Comparison of ENCODE assay signal across 1 cellular context in the genomic region with DNA sequence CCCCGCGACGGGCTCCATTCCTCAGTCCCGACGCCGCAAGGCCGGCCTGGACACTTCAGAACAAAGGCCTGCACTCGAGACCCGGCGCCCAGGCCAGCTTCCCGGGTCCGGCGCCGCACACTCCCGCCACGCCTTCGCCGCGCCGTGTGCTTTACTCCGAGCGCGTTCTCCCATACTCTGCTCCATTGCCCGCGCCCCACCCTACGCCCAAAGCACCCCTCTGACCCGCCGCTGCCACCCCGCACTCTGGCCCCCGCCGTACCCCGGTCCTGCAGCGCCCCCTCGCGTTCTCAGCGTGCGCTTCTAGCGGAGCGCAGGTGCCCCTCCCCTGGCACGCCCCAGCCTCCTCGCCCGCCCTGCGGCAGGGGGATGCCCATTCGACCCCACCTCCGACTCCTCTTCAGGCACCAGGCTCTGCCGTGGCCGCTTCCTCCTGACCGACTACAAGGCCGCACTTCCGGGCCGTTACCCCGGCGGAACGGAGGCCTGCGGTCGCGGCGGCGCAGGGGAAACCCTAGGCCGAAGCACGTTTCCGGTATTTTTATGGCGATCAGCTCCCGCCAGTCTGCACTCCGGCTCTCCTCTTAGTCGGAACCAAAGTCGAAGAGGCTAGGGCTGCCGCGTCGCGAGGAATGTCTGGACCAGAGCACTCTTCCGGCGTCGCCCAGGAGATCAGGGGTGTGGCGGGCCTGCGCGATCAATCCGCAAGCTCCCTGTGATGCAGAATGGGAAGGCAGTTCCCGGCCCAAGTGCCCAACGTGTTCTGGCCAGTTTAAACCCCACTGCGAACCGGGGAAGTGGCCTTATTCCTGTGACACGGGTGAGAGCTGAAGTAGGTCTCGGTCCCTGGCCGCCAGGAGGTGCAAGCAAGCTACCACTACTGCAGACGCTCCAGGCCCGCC.
TF ChIP-seq lines count a peak whose summit lies in the region.

ZBTB45 (minus strand) TSS at position 456 of the 902 bp plus-strand sequence. CDS start 2,137 bp downstream, outside the sequence.

TF ChIP-seq in K562, 482 proteins besides CTCF, POLR2A, EP300 and RAD21 (continued from another document and continues in another):
- TF ChIP-seq, protein P1, sequence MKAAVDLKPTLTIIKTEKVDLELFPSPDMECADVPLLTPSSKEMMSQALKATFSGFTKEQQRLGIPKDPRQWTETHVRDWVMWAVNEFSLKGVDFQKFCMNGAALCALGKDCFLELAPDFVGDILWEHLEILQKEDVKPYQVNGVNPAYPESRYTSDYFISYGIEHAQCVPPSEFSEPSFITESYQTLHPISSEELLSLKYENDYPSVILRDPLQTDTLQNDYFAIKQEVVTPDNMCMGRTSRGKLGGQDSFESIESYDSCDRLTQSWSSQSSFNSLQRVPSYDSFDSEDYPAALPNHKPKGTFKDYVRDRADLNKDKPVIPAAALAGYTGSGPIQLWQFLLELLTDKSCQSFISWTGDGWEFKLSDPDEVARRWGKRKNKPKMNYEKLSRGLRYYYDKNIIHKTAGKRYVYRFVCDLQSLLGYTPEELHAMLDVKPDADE (conservative IDR thresholded peaks at IDR 0.05; ENCODE audit: control insufficient read depth, low read depth, low read length): peak; percentile 68; the same call in 1 of the 2 replicates
- TF ChIP-seq PRMT5 (CRISPR knock-in tag; IDR thresholded peaks at IDR 0.05) (no peak), CSDE1 (IDR thresholded peaks at IDR 0.05) (peak in 1 of 2 experiments; percentile 49; a peak in 1 of 4 replicates), NELFE (IDR thresholded peaks at IDR 0.05; ENCODE audit: insufficient read depth, insufficient read length) (no peak), E2F5 (CRISPR knock-in tag; IDR thresholded peaks at IDR 0.05) (0 out of 2 replicates have a peak, but pooled peaks have one; percentile 45), HNRNPK (IDR thresholded peaks at IDR 0.05; ENCODE audit: low read depth, low read length, poor library complexity, severe bottlenecking) (no peak), NCOA4 (IDR thresholded peaks at IDR 0.05; ENCODE audit: partially characterized antibody) (peak; percentile 17), CBFB (CRISPR knock-in tag; IDR thresholded peaks at IDR 0.05) (peak; percentile 99), MTA2 (IDR thresholded peaks at IDR 0.05; ENCODE audit: low read depth) (0 out of 2 replicates have a peak, but pooled peaks have one; percentile 11), NFATC3 (IDR thresholded peaks at IDR 0.05) (peak; percentile 64; the same call in 1 of the 2 replicates), ZNF318 (IDR thresholded peaks at IDR 0.05; ENCODE audit: borderline replicate concordance in 1 of 2, low read depth in 1 of 2) (no peak), POU5F1 (IDR thresholded peaks at IDR 0.05; ENCODE audit: borderline replicate concordance, low read depth, low read length, partially characterized antibody) (peak; percentile 14), NFE2 (IDR thresholded peaks at IDR 0.05; ENCODE audit: low read depth) (peak; percentile 29; the same call in 1 of the 2 replicates), PYGO2 (tag; IDR thresholded peaks at IDR 0.05) (no peak), NCOA1 (IDR thresholded peaks at IDR 0.05; ENCODE audit: low read depth) (peak; percentile 99), ZKSCAN1 (IDR thresholded peaks at IDR 0.05; ENCODE audit: low read depth, low read length) (peak; percentile 77), TBP (optimal IDR thresholded peaks at IDR 0.05; ENCODE audit: low read depth, low read length) (peak; percentile 95), NR4A1 (CRISPR knock-in tag; IDR thresholded peaks at IDR 0.05) (peak; percentile 49; the same call in 1 of the 2 replicates), NR4A1 (tag; IDR thresholded peaks at IDR 0.05) (peak; percentile 54; the same call in 1 of the 2 replicates), PHTF2 (CRISPR knock-in tag; IDR thresholded peaks at IDR 0.05) (no peak), RERE (CRISPR knock-in tag; IDR thresholded peaks at IDR 0.05; ENCODE audit: borderline replicate concordance) (no peak), HNRNPUL1 (IDR thresholded peaks at IDR 0.05; ENCODE audit: low read length) (no peak), STAT5A (IDR thresholded peaks at IDR 0.05; ENCODE audit: borderline replicate concordance, low read length) (peak; percentile 42; the same call in 1 of the 2 replicates), SP1 (CRISPR knock-in tag; IDR thresholded peaks at IDR 0.05) (peak; percentile 99), ZKSCAN8 (CRISPR knock-in tag; IDR thresholded peaks at IDR 0.05) (no peak)
- TF ChIP-seq, protein P2, sequence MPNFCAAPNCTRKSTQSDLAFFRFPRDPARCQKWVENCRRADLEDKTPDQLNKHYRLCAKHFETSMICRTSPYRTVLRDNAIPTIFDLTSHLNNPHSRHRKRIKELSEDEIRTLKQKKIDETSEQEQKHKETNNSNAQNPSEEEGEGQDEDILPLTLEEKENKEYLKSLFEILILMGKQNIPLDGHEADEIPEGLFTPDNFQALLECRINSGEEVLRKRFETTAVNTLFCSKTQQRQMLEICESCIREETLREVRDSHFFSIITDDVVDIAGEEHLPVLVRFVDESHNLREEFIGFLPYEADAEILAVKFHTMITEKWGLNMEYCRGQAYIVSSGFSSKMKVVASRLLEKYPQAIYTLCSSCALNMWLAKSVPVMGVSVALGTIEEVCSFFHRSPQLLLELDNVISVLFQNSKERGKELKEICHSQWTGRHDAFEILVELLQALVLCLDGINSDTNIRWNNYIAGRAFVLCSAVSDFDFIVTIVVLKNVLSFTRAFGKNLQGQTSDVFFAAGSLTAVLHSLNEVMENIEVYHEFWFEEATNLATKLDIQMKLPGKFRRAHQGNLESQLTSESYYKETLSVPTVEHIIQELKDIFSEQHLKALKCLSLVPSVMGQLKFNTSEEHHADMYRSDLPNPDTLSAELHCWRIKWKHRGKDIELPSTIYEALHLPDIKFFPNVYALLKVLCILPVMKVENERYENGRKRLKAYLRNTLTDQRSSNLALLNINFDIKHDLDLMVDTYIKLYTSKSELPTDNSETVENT (CRISPR knock-in tag; IDR thresholded peaks at IDR 0.05): 0 out of 2 replicates have a peak, but pooled peaks have one; percentile 23
- TF ChIP-seq, protein P3, sequence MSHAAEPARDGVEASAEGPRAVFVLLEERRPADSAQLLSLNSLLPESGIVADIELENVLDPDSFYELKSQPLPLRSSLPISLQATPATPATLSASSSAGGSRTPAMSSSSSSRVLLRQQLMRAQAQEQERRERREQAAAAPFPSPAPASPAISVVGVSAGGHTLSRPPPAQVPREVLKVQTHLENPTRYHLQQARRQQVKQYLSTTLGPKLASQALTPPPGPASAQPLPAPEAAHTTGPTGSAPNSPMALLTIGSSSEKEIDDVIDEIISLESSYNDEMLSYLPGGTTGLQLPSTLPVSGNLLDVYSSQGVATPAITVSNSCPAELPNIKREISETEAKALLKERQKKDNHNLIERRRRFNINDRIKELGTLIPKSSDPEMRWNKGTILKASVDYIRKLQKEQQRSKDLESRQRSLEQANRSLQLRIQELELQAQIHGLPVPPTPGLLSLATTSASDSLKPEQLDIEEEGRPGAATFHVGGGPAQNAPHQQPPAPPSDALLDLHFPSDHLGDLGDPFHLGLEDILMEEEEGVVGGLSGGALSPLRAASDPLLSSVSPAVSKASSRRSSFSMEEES (CRISPR knock-in tag; IDR thresholded peaks at IDR 0.05): no peak
- TF ChIP-seq, protein P4, sequence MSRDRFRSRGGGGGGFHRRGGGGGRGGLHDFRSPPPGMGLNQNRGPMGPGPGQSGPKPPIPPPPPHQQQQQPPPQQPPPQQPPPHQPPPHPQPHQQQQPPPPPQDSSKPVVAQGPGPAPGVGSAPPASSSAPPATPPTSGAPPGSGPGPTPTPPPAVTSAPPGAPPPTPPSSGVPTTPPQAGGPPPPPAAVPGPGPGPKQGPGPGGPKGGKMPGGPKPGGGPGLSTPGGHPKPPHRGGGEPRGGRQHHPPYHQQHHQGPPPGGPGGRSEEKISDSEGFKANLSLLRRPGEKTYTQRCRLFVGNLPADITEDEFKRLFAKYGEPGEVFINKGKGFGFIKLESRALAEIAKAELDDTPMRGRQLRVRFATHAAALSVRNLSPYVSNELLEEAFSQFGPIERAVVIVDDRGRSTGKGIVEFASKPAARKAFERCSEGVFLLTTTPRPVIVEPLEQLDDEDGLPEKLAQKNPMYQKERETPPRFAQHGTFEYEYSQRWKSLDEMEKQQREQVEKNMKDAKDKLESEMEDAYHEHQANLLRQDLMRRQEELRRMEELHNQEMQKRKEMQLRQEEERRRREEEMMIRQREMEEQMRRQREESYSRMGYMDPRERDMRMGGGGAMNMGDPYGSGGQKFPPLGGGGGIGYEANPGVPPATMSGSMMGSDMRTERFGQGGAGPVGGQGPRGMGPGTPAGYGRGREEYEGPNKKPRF (IDR thresholded peaks at IDR 0.05; ENCODE audit: low read depth, low read length): no peak
